Comparison of ENCODE assay signal across 8 cellular contexts in the genomic region with DNA sequence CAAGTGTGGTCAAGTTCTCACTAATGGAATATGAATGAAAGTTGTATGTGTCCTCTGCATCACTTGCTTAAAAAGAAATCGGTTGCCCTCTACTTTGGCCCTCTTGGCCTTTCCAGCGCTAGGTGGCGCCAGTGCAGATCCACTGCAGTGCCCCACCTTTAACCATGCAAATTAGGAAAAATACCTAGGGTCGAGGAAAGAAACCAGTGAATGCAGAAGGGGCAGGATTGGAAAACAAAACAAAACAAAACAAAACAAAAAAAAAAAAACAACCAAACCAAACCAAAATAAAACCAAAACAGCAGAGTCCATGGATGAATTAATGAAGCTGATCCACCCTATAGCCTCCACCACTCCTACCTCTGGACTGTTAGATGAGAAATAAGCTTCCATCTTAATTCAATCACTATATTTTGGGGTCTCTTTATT. TPM values are rescaled to one million over a fixed set of nuclear protein-coding genes. Genes with fewer than 3 reads are reported as not detected.
A peak's percentile ranks its signal among the peaks of the same experiment; 100 is the strongest.
DNase-seq lines count a peak whose midpoint lies in the region; ATAC-seq and TF ChIP-seq lines count a peak whose summit lies in the region.

No MANE protein-coding gene starts in this region.

- H3K27ac ChIP-seq in esophagus muscularis mucosa (replicated peaks in 1 of 4) (peak overlapping the region; percentile 96 to 99 (median 98)), substantia nigra (ENCODE audit: low read depth, low read length, poor library complexity, severe bottlenecking) (no peak overlapping the region)

- H3K36me3 ChIP-seq in HAP-1 (replicated peaks) (no peaks in the 10 kb centered on the region), esophagus muscularis mucosa (no peaks in the 10 kb centered on the region)

- no peaks in the 10 kb centered on the region for H3K27me3 ChIP-seq in HAP-1 (ENCODE audit: low read depth)
- H3K27me3 ChIP-seq in esophagus muscularis mucosa, result no peaks in the 10 kb centered on the region

- no peak overlapping the region for H3K4me3 Mint-ChIP-seq in neural crest cell

- peaks cover 10% of the 10 kb centered on the region for H3K4me1 ChIP-seq in HAP-1
- peaks cover 10 to 54% (median 51%) of the 10 kb centered on the region in 4 donors for H3K4me1 ChIP-seq in esophagus muscularis mucosa

- H3K9me3 Mint-ChIP-seq in neural crest cell, result no peaks in the 10 kb centered on the region

- no peak for ATAC-seq in GM19397 (IDR thresholded peaks at IDR 0.05; ENCODE audit: unreplicated experiment)

- DNase-seq in AG09319 (ENCODE audit: extremely low read depth, low read depth) (no peak), HAP-1 (ENCODE audit: low spot score in 2 of 2) (peak; percentile 68 to 88), NOMO-1 treated with DMSO at 0.1 percent for 48 hours (lab: John Stamatoyannopoulos, UW; ENCODE audit: unreplicated experiment) (peak; percentile 57), esophagus muscularis mucosa (ENCODE audit: extremely low spot score) (peak; percentile 96), neural crest cell (ENCODE audit: low read depth, low spot score) (peak; percentile 79), substantia nigra (lab: John Stamatoyannopoulos, UW) (peak in 38 of 49 donors; percentile 1 to 73 (median 38))
- peak; percentile 91 for DNase-seq in activated CD8-positive, alpha-beta memory T cell treated with anti-CD3 and anti-CD28 coated beads, Interleukin-2, amount 50 U/mL, for 48 hours

- H3K4me1 Mint-ChIP-seq in neural crest cell, result peaks cover 24% of the 10 kb centered on the region

- no peak for TF ChIP-seq EP300 in esophagus muscularis mucosa (IDR thresholded peaks at IDR 0.05)

- 5% methylated on average over 4 of the region's 4 CpGs for WGBS in esophagus muscularis mucosa

- H3K9me3 ChIP-seq in HAP-1 (no peaks in the 10 kb centered on the region), esophagus muscularis mucosa (no peaks in the 10 kb centered on the region)

- TF ChIP-seq CTCF in AG09319 (IDR thresholded peaks at IDR 0.05; ENCODE audit: low read depth, low read length), result peak; percentile 95
- peak; percentile 77 to 82 (median 78) for TF ChIP-seq CTCF in esophagus muscularis mucosa (IDR thresholded peaks at IDR 0.05)
- peak; percentile 87 for TF ChIP-seq CTCF in neural crest cell (conservative IDR thresholded peaks at IDR 0.05)

- no peak for TF ChIP-seq POLR2A in esophagus muscularis mucosa (IDR thresholded peaks at IDR 0.05; ENCODE audit: low read depth)

- no peak overlapping the region for H3K4me3 ChIP-seq in HAP-1
- no peak overlapping the region for H3K4me3 ChIP-seq in esophagus muscularis mucosa

- intact Hi-C loops in esophagus muscularis mucosa (cut with DNase I), result loop anchor here (5.0 kb wide), 1 partner anchor 242 kb away; no protein-coding TSS in a partner anchor

- H3K27ac Mint-ChIP-seq in neural crest cell (ENCODE audit: unreplicated experiment), result no peak overlapping the region

- H3K27me3 Mint-ChIP-seq in neural crest cell (ENCODE audit: low read depth), result peaks cover 17% of the 10 kb centered on the region

- H3K36me3 Mint-ChIP-seq in neural crest cell (ENCODE audit: low read depth), result no peaks in the 10 kb centered on the region

- in situ Hi-C loops in HAP-1 (cut with MboI; ENCODE audit: low sequenced_read_pairs), result loop anchor here (5.0 kb wide), 1 partner anchor 232 kb away; no protein-coding TSS in a partner anchor

RNA-seq across cellular contexts. Expression of gene NEMF, which starts 12.9 kb away (rescaled TPM):
- total RNA-seq in esophagus muscularis mucosa (10 to 100 TPM; 40.6 to 71.0 (median 56.4) TPM), neural crest cell (68.9 and 71.0 TPM in 2 replicates)

RNA-seq across cellular contexts. Expression of gene ARF6, which starts 27.4 kb away (rescaled TPM):
- total RNA-seq in esophagus muscularis mucosa (10 to 100 TPM; 41.5 to 66.4 (median 51.7) TPM), neural crest cell (55.8 and 58.0 TPM in 2 replicates)
